Comparison of ENCODE assay signal across 8 cellular contexts in genomic region chr19:43596842-43597461, GRCh38. TPM values are rescaled to one million over a fixed set of nuclear protein-coding genes. Genes with fewer than 3 reads are reported as not detected.
DNase-seq lines count a peak whose midpoint lies in the region; TF ChIP-seq lines count a peak whose summit lies in the region.

No MANE protein-coding gene starts in this region.

- H3K27ac ChIP-seq in OCI-LY1 (ENCODE audit: low read depth, low read length, poor library complexity, severe bottlenecking) (peak overlapping the region; percentile 77), ectodermal cell (ENCODE audit: insufficient read depth, low read depth, low read length, poor library complexity, severe bottlenecking) (peak overlapping the region; percentile 100), neural progenitor cell (peak overlapping the region; percentile 100)

- DNase-seq in Caco-2 (no peak), neural progenitor cell (ENCODE audit: low spot score) (peak; percentile 18), NCI-H526 treated with DMSO at 0.1 percent for 48 hours (lab: John Stamatoyannopoulos, UW) (no peak), NCI-H2029 (lab: John Stamatoyannopoulos, UW) (no peak), SIG-M5 (lab: John Stamatoyannopoulos, UW) (no peak), NOMO-1 treated with dmso at 0.1 percent for 144 hours (lab: John Stamatoyannopoulos, UW; ENCODE audit: unreplicated experiment) (no peak)

- H3K9me3 ChIP-seq in Caco-2 (no peaks in the 10 kb centered on the region), OCI-LY1 (ENCODE audit: low read length) (no peaks in the 10 kb centered on the region), ectodermal cell (ENCODE audit: control insufficient read depth, low read length) (no peaks in the 10 kb centered on the region), neural progenitor cell (ENCODE audit: low read depth) (no peaks in the 10 kb centered on the region)

- no TSS peak for BruUV-seq in Caco-2 (replicated peaks; lab: Mats Ljungman, UMichigan)

- no peaks in the 10 kb centered on the region for H3F3A ChIP-seq in OCI-LY1 (ENCODE audit: insufficient read depth, low read length)
- H3F3A ChIP-seq in neural progenitor cell (ENCODE audit: low read depth), result peaks cover 25% of the 10 kb centered on the region

- H3K4me3 ChIP-seq in Caco-2 (ENCODE audit: low read depth, low read length) (peak overlapping the region; percentile 57), OCI-LY1 (ENCODE audit: low read depth, low read length, poor library complexity, severe bottlenecking) (peak overlapping the region; percentile 94), ectodermal cell (ENCODE audit: insufficient read depth, low read depth, low read length) (peak overlapping the region; percentile 72), neural progenitor cell (peak overlapping the region; percentile 62)

- CTCF ChIA-PET in Caco-2 (lab: Charles Lee), result interaction anchor here (0.7 to 3.3 kb wide), 3 partner anchors 22 to 72 kb away, joined by 4 to 27 read pairs (median 15); no protein-coding TSS in a partner anchor

- peak overlapping the region; percentile 94 for H3K9ac ChIP-seq in OCI-LY1 (ENCODE audit: low read length)
- H3K9ac ChIP-seq in neural progenitor cell, result peak overlapping the region; percentile 97

- H3K4me3 Mint-ChIP-seq in Caco-2 (ENCODE audit: unreplicated experiment) (peak overlapping the region; percentile 97), neural progenitor cell (peak overlapping the region; percentile 93)

- H4K20me1 ChIP-seq in OCI-LY1 (ENCODE audit: insufficient read depth, low read length) (no peaks in the 10 kb centered on the region), neural progenitor cell (ENCODE audit: low read depth) (peaks cover 16% of the 10 kb centered on the region)

- peaks cover 15% of the 10 kb centered on the region for H3K79me2 ChIP-seq in OCI-LY1 (ENCODE audit: insufficient read depth, low read length)
- H3K79me2 ChIP-seq in neural progenitor cell (ENCODE audit: low read depth), result peaks cover 45% of the 10 kb centered on the region

- TF ChIP-seq CTCF in Caco-2 (IDR thresholded peaks at IDR 0.05; ENCODE audit: insufficient read depth in 1 of 2, low read depth in 1 of 2, low read length in 1 of 2, severe bottlenecking in 1 of 2, unreplicated experiment in 1 of 2) (no peak), OCI-LY1 (IDR thresholded peaks at IDR 0.05; ENCODE audit: low read length) (no peak), neural progenitor cell (IDR thresholded peaks at IDR 0.05) (no peak)

- H3K27me3 Mint-ChIP-seq in Caco-2 (ENCODE audit: insufficient read depth, unreplicated experiment) (no peaks in the 10 kb centered on the region), neural progenitor cell (ENCODE audit: insufficient read depth, low read depth) (peaks cover 14% of the 10 kb centered on the region)

- H3K9me3 Mint-ChIP-seq in Caco-2 (ENCODE audit: unreplicated experiment) (no peaks in the 10 kb centered on the region), neural progenitor cell (no peaks in the 10 kb centered on the region)

- H3K4me1 Mint-ChIP-seq in Caco-2 (ENCODE audit: low read depth, unreplicated experiment) (peaks cover 7% of the 10 kb centered on the region), neural progenitor cell (peaks cover 25% of the 10 kb centered on the region)

- H3K4me1 ChIP-seq in Caco-2, result peaks cover 6% of the 10 kb centered on the region; the same call in 1 of the 2 replicates
- peaks cover 25% of the 10 kb centered on the region for H3K4me1 ChIP-seq in OCI-LY1 (ENCODE audit: insufficient read depth, low read length, severe bottlenecking)
- H3K4me1 ChIP-seq in ectodermal cell (ENCODE audit: control insufficient read depth, insufficient read depth, low read length), result peaks cover 7% of the 10 kb centered on the region
- H3K4me1 ChIP-seq in neural progenitor cell, result no peaks in the 10 kb centered on the region

- POLR2A ChIA-PET in Caco-2 (lab: Charles Lee), result interaction anchor here (1.1 to 1.5 kb wide), 2 partner anchors 17 to 71 kb away, joined by 4 to 9 read pairs; no protein-coding TSS in a partner anchor

- no peaks in the 10 kb centered on the region; the same call in 1 of the 2 replicates for H3K36me3 ChIP-seq in Caco-2 (ENCODE audit: control insufficient read depth, insufficient read depth, low read length)
- H3K36me3 ChIP-seq in OCI-LY1 (ENCODE audit: insufficient read depth, low read length), result peaks cover 39% of the 10 kb centered on the region
- H3K36me3 ChIP-seq in ectodermal cell (ENCODE audit: control insufficient read depth, insufficient read depth, low read length), result peaks cover 24% of the 10 kb centered on the region
- no peaks in the 10 kb centered on the region for H3K36me3 ChIP-seq in neural progenitor cell

- intact Hi-C loops in Caco-2 (cut with micrococcal nuclease; ENCODE audit: unreplicated experiment), result loop anchor here (1.0 to 10.0 kb wide), 6 partner anchors 22 to 188 kb away; partner anchors contain the start of genes KCNN4, LYPD3, PINLYP and XRCC1

- no peaks in the 10 kb centered on the region for H3K27me3 ChIP-seq in Caco-2 (replicated peaks; ENCODE audit: control insufficient read depth, insufficient read depth, low read length)
- H3K27me3 ChIP-seq in OCI-LY1 (ENCODE audit: insufficient read depth, low read length), result no peaks in the 10 kb centered on the region
- H3K27me3 ChIP-seq in ectodermal cell (ENCODE audit: control insufficient read depth, insufficient read depth, low read length, poor library complexity, severe bottlenecking), result no peaks in the 10 kb centered on the region
- no peaks in the 10 kb centered on the region for H3K27me3 ChIP-seq in neural progenitor cell

- H3K9me2 ChIP-seq in OCI-LY1 (ENCODE audit: low read depth, low read length), result no peaks in the 10 kb centered on the region

- H3K4me2 ChIP-seq in OCI-LY1 (ENCODE audit: low read length) (peak overlapping the region; percentile 100), neural progenitor cell (peak overlapping the region; percentile 83)

- WGBS in ectodermal cell, 2 experiments, result 39 to 40% methylated on average over 7 of the region's 7 CpGs

- H3K36me3 Mint-ChIP-seq in Caco-2 (ENCODE audit: insufficient read depth, unreplicated experiment) (peaks cover 36% of the 10 kb centered on the region), neural progenitor cell (peaks cover 10% of the 10 kb centered on the region)

- H2AFZ ChIP-seq in OCI-LY1 (ENCODE audit: low read length), result no peak overlapping the region
- H2AFZ ChIP-seq in neural progenitor cell (replicated peaks), result peak overlapping the region; percentile 85

- peak overlapping the region; percentile 95 for H3K27ac Mint-ChIP-seq in Caco-2 (ENCODE audit: unreplicated experiment)
- H3K27ac Mint-ChIP-seq in neural progenitor cell, result peak overlapping the region; percentile 100

RNA-seq across cellular contexts. Expression of gene ZNF576, which starts 0.6 kb away (rescaled TPM):
- total RNA-seq in Caco-2 (2022) (13.2 and 16.9 TPM in 2 replicates), neural progenitor cell (ENCODE audit: low replicate concordance) (6.8 and 9.0 TPM in 2 replicates)
- polyA plus RNA-seq in ectodermal cell (2013, experiment 1 of 4), result 11.6 TPM
- polyA plus RNA-seq in ectodermal cell (2013, experiment 2 of 4), result 11.6 TPM
- 10.6 TPM for polyA plus RNA-seq in ectodermal cell (2013, experiment 3 of 4)
- polyA plus RNA-seq in ectodermal cell (2013, experiment 4 of 4), result 11.6 TPM

RNA-seq across cellular contexts. Expression of gene IRGQ, which starts 1.0 kb away (rescaled TPM):
- total RNA-seq in Caco-2 (2022), result 27.7 and 30.1 TPM in 2 replicates
- polyA plus RNA-seq in ectodermal cell (2013, experiment 1 of 4), result 24.9 TPM
- polyA plus RNA-seq in ectodermal cell (2013, experiment 2 of 4), result 26.3 TPM
- 9.9 TPM for polyA plus RNA-seq in ectodermal cell (2013, experiment 3 of 4)
- 11.3 TPM for polyA plus RNA-seq in ectodermal cell (2013, experiment 4 of 4)
- 27.4 and 31.5 TPM in 2 replicates for total RNA-seq in neural progenitor cell (ENCODE audit: low replicate concordance)

RNA-seq across cellular contexts. Expression of gene SRRM5, which starts 14.9 kb away (rescaled TPM):
- total RNA-seq in Caco-2 (2022), result 0.81 and 1.0 TPM in 2 replicates
- 0.41 TPM for polyA plus RNA-seq in ectodermal cell (2013, experiment 1 of 4)
- polyA plus RNA-seq in ectodermal cell (2013, experiment 2 of 4), result 0.25 TPM
- polyA plus RNA-seq in ectodermal cell (2013, experiment 3 of 4), result 0.21 TPM
- polyA plus RNA-seq in ectodermal cell (2013, experiment 4 of 4), result 0.20 TPM
- total RNA-seq in neural progenitor cell (ENCODE audit: low replicate concordance), result 0.25 TPM in 1 of 2 replicates, not detected in the other

RNA-seq across cellular contexts. Expression of gene PINLYP, which starts 21.4 kb away (rescaled TPM):
- total RNA-seq in Caco-2 (2022) (0.30 TPM in 1 of 2 replicates, not detected in the other), neural progenitor cell (ENCODE audit: low replicate concordance) (4.0 and 8.6 TPM in 2 replicates)
- 4.9 TPM for polyA plus RNA-seq in ectodermal cell (2013, experiment 1 of 4)
- 5.4 TPM for polyA plus RNA-seq in ectodermal cell (2013, experiment 2 of 4)
- polyA plus RNA-seq in ectodermal cell (2013, experiment 3 of 4), result 5.0 TPM
- polyA plus RNA-seq in ectodermal cell (2013, experiment 4 of 4), result 7.1 TPM

RNA-seq across cellular contexts. Expression of gene XRCC1, which starts 21.6 kb away (rescaled TPM):
- total RNA-seq in Caco-2 (2022) (40.7 and 44.5 TPM in 2 replicates), neural progenitor cell (ENCODE audit: low replicate concordance) (33.8 and 88.8 TPM in 2 replicates)
- polyA plus RNA-seq in ectodermal cell (2013, experiment 1 of 4), result 63.0 TPM
- 73.0 TPM for polyA plus RNA-seq in ectodermal cell (2013, experiment 2 of 4)
- 66.8 TPM for polyA plus RNA-seq in ectodermal cell (2013, experiment 3 of 4)
- polyA plus RNA-seq in ectodermal cell (2013, experiment 4 of 4), result 74.2 TPM
